10 cellular contexts compared by ENCODE assay signal in the genomic region with DNA sequence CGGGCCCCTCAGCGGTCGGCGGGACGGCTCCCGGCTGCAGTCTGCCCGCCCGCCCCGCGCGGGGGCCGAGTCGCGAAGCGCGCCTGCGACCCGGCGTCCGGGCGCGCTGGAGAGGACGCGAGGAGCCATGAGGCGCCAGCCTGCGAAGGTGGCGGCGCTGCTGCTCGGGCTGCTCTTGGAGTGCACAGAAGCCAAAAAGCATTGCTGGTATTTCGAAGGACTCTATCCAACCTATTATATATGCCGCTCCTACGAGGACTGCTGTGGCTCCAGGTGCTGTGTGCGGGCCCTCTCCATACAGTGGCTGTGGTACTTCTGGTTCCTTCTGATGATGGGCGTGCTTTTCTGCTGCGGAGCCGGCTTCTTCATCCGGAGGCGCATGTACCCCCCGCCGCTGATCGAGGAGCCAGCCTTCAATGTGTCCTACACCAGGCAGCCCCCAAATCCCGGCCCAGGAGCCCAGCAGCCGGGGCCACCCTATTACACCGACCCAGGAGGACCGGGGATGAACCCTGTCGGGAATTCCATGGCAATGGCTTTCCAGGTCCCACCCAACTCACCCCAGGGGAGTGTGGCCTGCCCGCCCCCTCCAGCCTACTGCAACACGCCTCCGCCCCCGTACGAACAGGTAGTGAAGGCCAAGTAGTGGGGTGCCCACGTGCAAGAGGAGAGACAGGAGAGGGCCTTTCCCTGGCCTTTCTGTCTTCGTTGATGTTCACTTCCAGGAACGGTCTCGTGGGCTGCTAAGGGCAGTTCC. TPM values are rescaled to one million over a fixed set of nuclear protein-coding genes. Genes with fewer than 3 reads are reported as not detected.
DNase-seq lines count a peak whose midpoint lies in the region; ATAC-seq and TF ChIP-seq lines count a peak whose summit lies in the region.
"Not testable (repeated sequence)": the region's sequence is repeated elsewhere in the genome, so short reads cannot be mapped to it uniquely, and the experiment has no call there.
"Had no signal": no experiment of that assay in that cellular context is flagged by ENCODE, and none has a peak within 500 bp of the region (broad histone marks: within the 10 kb centered on the region; RNA-seq: fewer than 3 reads in every experiment).

No MANE protein-coding gene starts in this region.

- not testable (repeated sequence) for TF ChIP-seq CTCF in GM13977 (IDR thresholded peaks at IDR 0.05; ENCODE audit: extremely low read depth, insufficient read depth, missing control alignments); activated CD8-positive, alpha-beta T cell treated with anti-CD3 and anti-CD28 coated beads for 36 hours (IDR thresholded peaks at IDR 0.05); gastroesophageal sphincter (IDR thresholded peaks at IDR 0.05); right lobe of liver (IDR thresholded peaks at IDR 0.05)

- TF ChIP-seq POLR2A in gastroesophageal sphincter (IDR thresholded peaks at IDR 0.05); right lobe of liver (IDR thresholded peaks at IDR 0.05): not testable (repeated sequence)

- not testable (repeated sequence) for TF ChIP-seq EP300 in gastroesophageal sphincter (IDR thresholded peaks at IDR 0.05)

- POLR2A ChIA-PET in activated CD8-positive, alpha-beta T cell treated with anti-CD3 and anti-CD28 coated beads for 36 hours (lab: Charles Lee), result not testable (repeated sequence)

- H3K4me3 Mint-ChIP-seq in activated CD8-positive, alpha-beta T cell treated with anti-CD3 and anti-CD28 coated beads for 36 hours, result peak overlapping the region; percentile 66
- H3K4me3 Mint-ChIP-seq in activated naive CD8-positive, alpha-beta T cell, result peak overlapping the region; percentile 70

- not testable (repeated sequence) for H3K27me3 Mint-ChIP-seq in activated CD8-positive, alpha-beta T cell treated with anti-CD3 and anti-CD28 coated beads for 36 hours; activated naive CD8-positive, alpha-beta T cell

- not testable (repeated sequence) for H3K36me3 ChIP-seq in gastroesophageal sphincter, right lobe of liver

- peak overlapping the region; percentile 85 for H3K27ac Mint-ChIP-seq in activated CD8-positive, alpha-beta T cell treated with anti-CD3 and anti-CD28 coated beads for 36 hours
- H3K27ac Mint-ChIP-seq in activated naive CD8-positive, alpha-beta T cell, result peak overlapping the region; percentile 82

- peak overlapping the region in 1 of 2 donors; percentile 10 for H3K4me3 ChIP-seq in gastroesophageal sphincter
- not testable (repeated sequence) for H3K4me3 ChIP-seq in right lobe of liver

- peaks cover 13% of the 10 kb centered on the region for H3K4me1 Mint-ChIP-seq in activated CD8-positive, alpha-beta T cell treated with anti-CD3 and anti-CD28 coated beads for 36 hours (ENCODE audit: low read depth)
- peaks cover 14% of the 10 kb centered on the region for H3K4me1 Mint-ChIP-seq in activated naive CD8-positive, alpha-beta T cell (ENCODE audit: low read depth)

- CTCF ChIA-PET in activated CD8-positive, alpha-beta T cell treated with anti-CD3 and anti-CD28 coated beads for 36 hours (lab: Charles Lee), result not testable (repeated sequence)

- peak; percentile 82 for ATAC-seq in activated CD8-positive, alpha-beta T cell treated with anti-CD3 and anti-CD28 coated beads for 36 hours
- ATAC-seq in gastroesophageal sphincter (peak; percentile 68), right lobe of liver (peak; percentile 67 to 75 (median 72))

- not testable (repeated sequence) for H3K9me3 Mint-ChIP-seq in activated CD8-positive, alpha-beta T cell treated with anti-CD3 and anti-CD28 coated beads for 36 hours; activated naive CD8-positive, alpha-beta T cell (ENCODE audit: low read depth)

- intact Hi-C loops in activated CD8-positive, alpha-beta T cell treated with anti-CD3 and anti-CD28 coated beads for 36 hours (cut with micrococcal nuclease); right lobe of liver (cut with DNase I): not testable (repeated sequence)

- not testable (repeated sequence) for H3K4me1 ChIP-seq in gastroesophageal sphincter, right lobe of liver

- H3K27ac ChIP-seq in gastroesophageal sphincter, right lobe of liver: not testable (repeated sequence)

- 0% methylated on average over 3 of the region's 55 CpGs; no CpG with 5 or more reads in 1 of the 2 donors for WGBS in gastroesophageal sphincter (ENCODE audit: low coverage in 1 of 2), 2 donors
- WGBS in right lobe of liver (ENCODE audit: insufficient coverage, low coverage, low lambda C conversion rate, missing lambda C conversion rate), result no CpG with 5 or more reads among the region's 55 CpGs

- H3K27me3 ChIP-seq in gastroesophageal sphincter, result peaks cover 12% of the 10 kb centered on the region
- H3K27me3 ChIP-seq in right lobe of liver, result not testable (repeated sequence)

- DNase-seq in GM13977 (ENCODE audit: low spot score) (peak; percentile 0), RPMI8226 (peak; percentile 2)
- peak; percentile 33 for DNase-seq in activated CD8-positive, alpha-beta T cell treated with anti-CD3 and anti-CD28 coated beads for 36 hours
- not testable (repeated sequence) for DNase-seq in right lobe of liver
- DNase-seq in stimulated activated CD4-positive, alpha-beta T cell treated with anti-CD3 and anti-CD28 coated beads, Interleukin-12 subunit alpha, Interleukin-12 subunit beta, amount 100 ng/mL, for 24 hours (ENCODE audit: low read depth in 2 of 2), result peak; percentile 0 to 2

- H3K36me3 Mint-ChIP-seq in activated CD8-positive, alpha-beta T cell treated with anti-CD3 and anti-CD28 coated beads for 36 hours (ENCODE audit: low read depth); activated naive CD8-positive, alpha-beta T cell: not testable (repeated sequence)

- in situ Hi-C loops in GM13977 (cut with MboI; ENCODE audit: low pct_unique_long_range_greater_than_20kb, low sequenced_read_pairs, unreplicated experiment), result not testable (repeated sequence)

- not testable (repeated sequence) for H3K9me3 ChIP-seq in gastroesophageal sphincter, right lobe of liver

RNA-seq across cellular contexts. Expression of gene PPIAL4D, which starts 8.9 kb away (rescaled TPM):
- total RNA-seq in activated CD8-positive, alpha-beta T cell treated with anti-CD3 and anti-CD28 coated beads for 36 hours, result not detected
- not detected for total RNA-seq in gastroesophageal sphincter
- total RNA-seq in right lobe of liver, result not detected
- total RNA-seq: bronchial epithelial cell, LHCN-M2, posterior vena cava had no signal
